Comparison of ENCODE assay signal across 1 cellular context in the genomic region with DNA sequence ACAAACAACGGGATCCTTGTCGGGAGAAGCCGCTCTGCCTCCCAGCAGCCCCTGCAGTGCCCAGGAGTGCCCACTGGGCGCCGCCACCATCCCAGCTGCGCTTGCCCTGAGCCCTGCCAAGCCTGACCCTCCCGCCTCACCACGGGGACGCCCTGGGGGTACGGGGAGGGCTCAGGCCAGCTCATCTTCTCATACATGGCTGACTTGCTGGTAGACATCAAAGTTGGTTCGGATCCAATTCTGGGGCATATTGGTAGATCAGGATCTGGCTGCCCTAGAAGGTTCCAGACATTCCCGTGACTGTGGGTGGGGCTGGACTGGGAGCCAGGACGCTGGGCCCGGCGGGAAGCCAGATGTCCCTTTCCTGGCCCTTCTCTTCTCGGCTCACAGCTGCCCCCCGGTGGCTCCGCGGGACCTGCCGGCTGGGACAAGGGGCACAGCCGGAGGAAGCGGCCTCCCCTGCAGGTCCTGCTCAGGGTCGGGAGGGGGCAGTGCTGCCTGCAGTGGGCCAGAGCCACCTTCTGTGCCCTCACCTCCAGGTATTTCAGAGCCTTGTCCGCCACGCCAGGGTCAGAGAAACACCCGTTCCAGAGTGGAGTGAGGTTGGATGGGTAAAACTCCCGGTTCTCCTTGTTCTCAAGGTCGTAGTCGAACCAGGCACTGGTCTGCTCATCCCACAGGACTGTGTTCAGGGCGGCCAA.
A peak's percentile ranks its signal among the peaks of the same experiment; 100 is the strongest.
TF ChIP-seq lines count a peak whose summit lies in the region.

No MANE protein-coding gene starts in this region.

TF ChIP-seq in K562, 482 proteins besides CTCF, POLR2A, EP300 and RAD21 (continued from another document and continues in another):
- TF ChIP-seq TOE1 (IDR thresholded peaks at IDR 0.05; ENCODE audit: borderline replicate concordance) (0 out of 2 replicates have a peak, but pooled peaks have one; percentile 43), TOE1 (CRISPR knock-in tag; IDR thresholded peaks at IDR 0.05; ENCODE audit: borderline replicate concordance, low read depth) (no peak), SMC3 (conservative IDR thresholded peaks at IDR 0.05; ENCODE audit: insufficient read depth, low read depth, low read length) (peak; percentile 95), MTA3 (IDR thresholded peaks at IDR 0.05; ENCODE audit: borderline replicate concordance) (peak; percentile 72; the same call in 1 of the 2 replicates), HOXB6 (CRISPR knock-in tag; IDR thresholded peaks at IDR 0.05; ENCODE audit: borderline replicate concordance) (no peak), SRF (CRISPR knock-in tag; IDR thresholded peaks at IDR 0.05) (peak in 1 of 2 experiments; percentile 13; a peak in 1 of 4 replicates), SPI1 (IDR thresholded peaks at IDR 0.05; ENCODE audit: borderline replicate concordance, low read depth, low read length) (0 out of 2 replicates have a peak, but pooled peaks have one; percentile 14), ETS1 (conservative IDR thresholded peaks at IDR 0.05; ENCODE audit: control insufficient read depth, low read depth, low read length) (0 out of 2 replicates have a peak, but pooled peaks have one; percentile 53), KLF16 (IDR thresholded peaks at IDR 0.05) (peak; percentile 66; the same call in 1 of the 2 replicates), ZNF644 (tag; IDR thresholded peaks at IDR 0.05; ENCODE audit: low read depth) (no peak), DMBX1 (CRISPR knock-in tag; IDR thresholded peaks at IDR 0.05; ENCODE audit: borderline replicate concordance) (no peak), HMGN3 (IDR thresholded peaks at IDR 0.05; ENCODE audit: borderline replicate concordance, extremely low read depth, insufficient read length, low read depth, low read length) (peak; percentile 55), ZNF740 (CRISPR knock-in tag; IDR thresholded peaks at IDR 0.05) (peak; percentile 61), ZNF740 (tag; IDR thresholded peaks at IDR 0.05) (no peak), TBP (optimal IDR thresholded peaks at IDR 0.05; ENCODE audit: low read depth, low read length) (peak; percentile 17), FOSL1 (tag; conservative IDR thresholded peaks at IDR 0.05) (0 out of 2 replicates have a peak, but pooled peaks have one; percentile 19), XRCC5 (IDR thresholded peaks at IDR 0.05; ENCODE audit: low read depth, low read length) (peak; percentile 91), ESRRA (IDR thresholded peaks at IDR 0.05; ENCODE audit: borderline replicate concordance, low read depth) (peak; percentile 44; the same call in 1 of the 2 replicates), MAFK (IDR thresholded peaks at IDR 0.05; ENCODE audit: low read length) (no peak), MEF2D (tag; conservative IDR thresholded peaks at IDR 0.05; ENCODE audit: low read depth) (no peak), GTF3C2 (IDR thresholded peaks at IDR 0.05; ENCODE audit: borderline replicate concordance, extremely low read depth, insufficient read length) (peak; percentile 17), DNMT1 (IDR thresholded peaks at IDR 0.05) (no peak), EP400 (IDR thresholded peaks at IDR 0.05) (0 out of 2 replicates have a peak, but pooled peaks have one; percentile 30), ZNF212 (CRISPR knock-in tag; IDR thresholded peaks at IDR 0.05) (no peak), FOS (IDR thresholded peaks at IDR 0.05; ENCODE audit: extremely low read depth, insufficient read length) (no peak), RUNX1 (IDR thresholded peaks at IDR 0.05; ENCODE audit: low read depth) (peak; percentile 48; the same call in 1 of the 2 replicates), ZNF592 (IDR thresholded peaks at IDR 0.05) (peak; percentile 75), RNF2 (IDR thresholded peaks at IDR 0.05) (no peak), ETV5 (CRISPR knock-in tag; IDR thresholded peaks at IDR 0.05; ENCODE audit: low read depth) (0 out of 2 replicates have a peak, but pooled peaks have one; percentile 25), SNRNP70 (optimal IDR thresholded peaks at IDR 0.05; ENCODE audit: low read depth, low read length) (no peak), HNRNPL (IDR thresholded peaks at IDR 0.05; ENCODE audit: low read depth, low read length) (peak; percentile 50; the same call in 1 of the 2 replicates), ERF (CRISPR knock-in tag; IDR thresholded peaks at IDR 0.05) (peak; percentile 64; the same call in 1 of the 2 replicates), BCLAF1 (IDR thresholded peaks at IDR 0.05; ENCODE audit: borderline replicate concordance in 1 of 2, control insufficient read depth in 1 of 2, low read depth in 2 of 2, low read length in 1 of 2) (0 out of 4 replicates have a peak, but pooled peaks of 1 of the 2 experiments have one; percentile 56), MYNN (IDR thresholded peaks at IDR 0.05) (peak; percentile 90), MYNN (CRISPR knock-in tag; IDR thresholded peaks at IDR 0.05) (no peak), CCNT2 (IDR thresholded peaks at IDR 0.05; ENCODE audit: borderline replicate concordance, extremely low read depth, insufficient read length, low read depth, low read length) (peak; percentile 57), CBX3 (IDR thresholded peaks at IDR 0.05; ENCODE audit: borderline replicate concordance in 1 of 2, low read length in 2 of 2) (peak in 1 of 2 experiments; percentile 51; a peak in 1 of 3 replicates)
- TF ChIP-seq, protein P1, sequence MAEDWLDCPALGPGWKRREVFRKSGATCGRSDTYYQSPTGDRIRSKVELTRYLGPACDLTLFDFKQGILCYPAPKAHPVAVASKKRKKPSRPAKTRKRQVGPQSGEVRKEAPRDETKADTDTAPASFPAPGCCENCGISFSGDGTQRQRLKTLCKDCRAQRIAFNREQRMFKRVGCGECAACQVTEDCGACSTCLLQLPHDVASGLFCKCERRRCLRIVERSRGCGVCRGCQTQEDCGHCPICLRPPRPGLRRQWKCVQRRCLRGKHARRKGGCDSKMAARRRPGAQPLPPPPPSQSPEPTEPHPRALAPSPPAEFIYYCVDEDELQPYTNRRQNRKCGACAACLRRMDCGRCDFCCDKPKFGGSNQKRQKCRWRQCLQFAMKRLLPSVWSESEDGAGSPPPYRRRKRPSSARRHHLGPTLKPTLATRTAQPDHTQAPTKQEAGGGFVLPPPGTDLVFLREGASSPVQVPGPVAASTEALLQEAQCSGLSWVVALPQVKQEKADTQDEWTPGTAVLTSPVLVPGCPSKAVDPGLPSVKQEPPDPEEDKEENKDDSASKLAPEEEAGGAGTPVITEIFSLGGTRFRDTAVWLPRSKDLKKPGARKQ (CRISPR knock-in tag; IDR thresholded peaks at IDR 0.05), result no peak
- TF ChIP-seq, protein P2, sequence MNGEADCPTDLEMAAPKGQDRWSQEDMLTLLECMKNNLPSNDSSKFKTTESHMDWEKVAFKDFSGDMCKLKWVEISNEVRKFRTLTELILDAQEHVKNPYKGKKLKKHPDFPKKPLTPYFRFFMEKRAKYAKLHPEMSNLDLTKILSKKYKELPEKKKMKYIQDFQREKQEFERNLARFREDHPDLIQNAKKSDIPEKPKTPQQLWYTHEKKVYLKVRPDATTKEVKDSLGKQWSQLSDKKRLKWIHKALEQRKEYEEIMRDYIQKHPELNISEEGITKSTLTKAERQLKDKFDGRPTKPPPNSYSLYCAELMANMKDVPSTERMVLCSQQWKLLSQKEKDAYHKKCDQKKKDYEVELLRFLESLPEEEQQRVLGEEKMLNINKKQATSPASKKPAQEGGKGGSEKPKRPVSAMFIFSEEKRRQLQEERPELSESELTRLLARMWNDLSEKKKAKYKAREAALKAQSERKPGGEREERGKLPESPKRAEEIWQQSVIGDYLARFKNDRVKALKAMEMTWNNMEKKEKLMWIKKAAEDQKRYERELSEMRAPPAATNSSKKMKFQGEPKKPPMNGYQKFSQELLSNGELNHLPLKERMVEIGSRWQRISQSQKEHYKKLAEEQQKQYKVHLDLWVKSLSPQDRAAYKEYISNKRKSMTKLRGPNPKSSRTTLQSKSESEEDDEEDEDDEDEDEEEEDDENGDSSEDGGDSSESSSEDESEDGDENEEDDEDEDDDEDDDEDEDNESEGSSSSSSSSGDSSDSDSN (IDR thresholded peaks at IDR 0.05; ENCODE audit: borderline replicate concordance in 1 of 2, low read depth in 2 of 2, low read length in 2 of 2), result 0 out of 4 replicates have a peak, but pooled peaks of 1 of the 2 experiments have one; percentile 18
- TF ChIP-seq, protein P3, sequence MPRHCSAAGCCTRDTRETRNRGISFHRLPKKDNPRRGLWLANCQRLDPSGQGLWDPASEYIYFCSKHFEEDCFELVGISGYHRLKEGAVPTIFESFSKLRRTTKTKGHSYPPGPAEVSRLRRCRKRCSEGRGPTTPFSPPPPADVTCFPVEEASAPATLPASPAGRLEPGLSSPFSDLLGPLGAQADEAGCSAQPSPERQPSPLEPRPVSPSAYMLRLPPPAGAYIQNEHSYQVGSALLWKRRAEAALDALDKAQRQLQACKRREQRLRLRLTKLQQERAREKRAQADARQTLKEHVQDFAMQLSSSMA (CRISPR knock-in tag; IDR thresholded peaks at IDR 0.05), result no peak
